In genomic region chr6:56733298-56733697, GRCh38 we compare ENCODE assay signal across 3 cellular contexts.
TF ChIP-seq lines count a peak whose summit lies in the region.

No MANE protein-coding gene starts in this region.

TF ChIP-seq in A549, 52 proteins besides CTCF, POLR2A, EP300 and RAD21:
- no peak for TF ChIP-seq PBX3 (IDR thresholded peaks at IDR 0.05)
- no peak for TF ChIP-seq SMC3 (IDR thresholded peaks at IDR 0.05)
- no peak for TF ChIP-seq HOXB13 (CRISPR knock-in tag; IDR thresholded peaks at IDR 0.05; ENCODE audit: low read depth)
- TF ChIP-seq BCL3 (IDR thresholded peaks at IDR 0.05) = no peak
- no peak for TF ChIP-seq FOXS1 (CRISPR knock-in tag; IDR thresholded peaks at IDR 0.05)
- TF ChIP-seq ZFP36 (IDR thresholded peaks at IDR 0.05; ENCODE audit: borderline replicate concordance, partially characterized antibody) = no peak
- no peak for TF ChIP-seq ZC3H11A (IDR thresholded peaks at IDR 0.05)
- TF ChIP-seq EHF (CRISPR knock-in tag; IDR thresholded peaks at IDR 0.05) = no peak
- no peak for TF ChIP-seq CHD4 (IDR thresholded peaks at IDR 0.05; ENCODE audit: borderline replicate concordance)
- TF ChIP-seq NPAS2 (CRISPR knock-in tag; IDR thresholded peaks at IDR 0.05; ENCODE audit: borderline replicate concordance) = no peak
- no peak for TF ChIP-seq JUN (IDR thresholded peaks at IDR 0.05)
- no peak for TF ChIP-seq TFCP2L1 (CRISPR knock-in tag; IDR thresholded peaks at IDR 0.05)
- TF ChIP-seq MAZ (IDR thresholded peaks at IDR 0.05; ENCODE audit: borderline replicate concordance, low read depth, low read length) = no peak
- TF ChIP-seq MAX (IDR thresholded peaks at IDR 0.05) = no peak
- no peak for TF ChIP-seq MAFK (IDR thresholded peaks at IDR 0.05; ENCODE audit: partially characterized antibody)
- TF ChIP-seq CBX2 (IDR thresholded peaks at IDR 0.05; ENCODE audit: borderline replicate concordance, low read depth) = no peak
- no peak for TF ChIP-seq ELK1 (IDR thresholded peaks at IDR 0.05; ENCODE audit: low read depth, low read length)

TF ChIP-seq in WTC11, 78 proteins besides CTCF, POLR2A, EP300 and RAD21:
- no peak for TF ChIP-seq ZNF532 (CRISPR knock-in tag; IDR thresholded peaks at IDR 0.05; ENCODE audit: borderline replicate concordance)
- TF ChIP-seq HMGA2 (CRISPR knock-in tag; IDR thresholded peaks at IDR 0.05) = no peak
- no peak for TF ChIP-seq ZNF219 (CRISPR knock-in tag; IDR thresholded peaks at IDR 0.05; ENCODE audit: borderline replicate concordance)
- no peak for TF ChIP-seq GABPB1 (CRISPR knock-in tag; IDR thresholded peaks at IDR 0.05)

TF ChIP-seq in SK-N-SH, 30 proteins besides CTCF, POLR2A, EP300 and RAD21:
- TF ChIP-seq POLR2AphosphoS5 (IDR thresholded peaks at IDR 0.05; ENCODE audit: low read depth, low read length) (no peak), MXI1 (IDR thresholded peaks at IDR 0.05; ENCODE audit: low read depth, low read length) (no peak)
